ENCODE assay signal across 20 cellular contexts in the genomic region with DNA sequence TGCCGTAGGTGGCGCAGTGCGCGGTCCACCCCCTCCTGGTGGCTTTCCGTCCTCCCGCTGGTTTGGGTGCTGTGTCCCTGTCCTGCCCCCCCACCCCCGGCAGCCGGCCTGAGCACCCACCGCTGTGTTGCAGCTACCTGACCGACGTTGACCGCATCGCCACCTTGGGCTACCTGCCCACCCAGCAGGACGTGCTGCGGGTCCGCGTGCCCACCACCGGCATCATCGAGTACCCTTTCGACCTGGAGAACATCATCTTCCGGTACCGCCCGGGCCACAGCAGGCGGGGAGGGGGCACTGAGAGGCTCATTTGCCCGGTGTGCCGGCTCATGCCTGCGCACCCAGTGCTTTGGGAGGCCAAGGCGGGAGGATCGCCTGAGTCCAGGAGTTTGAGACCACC. TPM values are rescaled to one million over a fixed set of nuclear protein-coding genes. Genes with fewer than 3 reads are reported as not detected.
DNase-seq lines count a peak whose midpoint lies in the region; FAIRE-seq and TF ChIP-seq lines count a peak whose summit lies in the region.
"Had no signal": no experiment of that assay in that cellular context is flagged by ENCODE, and none has a peak within 500 bp of the region (broad histone marks: within the 10 kb centered on the region; RNA-seq: fewer than 3 reads in every experiment).

No MANE protein-coding gene starts in this region.

- no peak overlapping the region for H2AFZ ChIP-seq in H1 (ENCODE audit: low read length)
- no peak overlapping the region for H2AFZ ChIP-seq in neuronal stem cell (ENCODE audit: low read length)

- H3K4me1 Mint-ChIP-seq in Calu3 (ENCODE audit: low read depth, unreplicated experiment) (no peaks in the 10 kb centered on the region), Caco-2 (ENCODE audit: low read depth, unreplicated experiment) (no peaks in the 10 kb centered on the region)

- H3K4me3 ChIP-seq in BE2C (ENCODE audit: low read depth, low read length) (no peak overlapping the region), BLaER1 (no peak overlapping the region), H1 (ENCODE audit: extremely low read depth in 1 of 4, insufficient read depth in 2 of 4, low read depth in 3 of 4, low read length in 4 of 4) (no peak overlapping the region), neuronal stem cell (ENCODE audit: low read length in 2 of 2) (no peak overlapping the region), Caco-2 (ENCODE audit: low read depth, low read length) (no peak overlapping the region)

- FAIRE-seq in H1 (lab: Jason Lieb, UNC), result no peak
- FAIRE-seq: D721Med, GM12891, GM18507 had no signal

- peak overlapping the region; percentile 100 for H3K4me2 ChIP-seq in BLaER1
- H3K4me2 ChIP-seq in H1 (ENCODE audit: insufficient read depth in 1 of 2, low read depth in 2 of 2, low read length in 2 of 2), result no peak overlapping the region
- no peak overlapping the region for H3K4me2 ChIP-seq in neuronal stem cell (ENCODE audit: insufficient read depth, low read length, poor library complexity, severe bottlenecking)

- H2BK12ac ChIP-seq in H1 (ENCODE audit: low read depth, low read length) (0 out of 2 replicates have a peak overlapping the region, but pooled peaks have one; percentile 50), neuronal stem cell (ENCODE audit: low read length) (peak overlapping the region; percentile 3)

- no peak overlapping the region for H3K56ac ChIP-seq in H1 (replicated peaks; ENCODE audit: insufficient read length, low read depth, low read length)

- no peak overlapping the region for H3K14ac ChIP-seq in H1 (ENCODE audit: insufficient read length)
- no peak overlapping the region for H3K14ac ChIP-seq in neuronal stem cell (ENCODE audit: low read length)

- H3K9me3 Mint-ChIP-seq in Calu3 (ENCODE audit: low read depth, unreplicated experiment) (no peaks in the 10 kb centered on the region), Caco-2 (ENCODE audit: unreplicated experiment) (no peaks in the 10 kb centered on the region)
- H3K9me3 Mint-ChIP-seq: CD4-positive, alpha-beta memory T cell had no signal

- BruUV-seq in Calu3 (replicated peaks; lab: Mats Ljungman, UMichigan) (no TSS peak), Caco-2 (replicated peaks; lab: Mats Ljungman, UMichigan) (no TSS peak)

- DNase-seq in BE2C, result peak; percentile 6
- DNase-seq in H1 (ENCODE audit: low read depth in 1 of 2, low spot score in 2 of 2), result no peak
- DNase-seq in neuronal stem cell (ENCODE audit: low spot score), result no peak
- DNase-seq in NCI-H1417 treated with DMSO at 0.1 percent for 48 hours (lab: John Stamatoyannopoulos, UW), result no peak
- DNase-seq in Calu3, result no peak
- no peak for DNase-seq in Caco-2
- DNase-seq: C1 segment of cervical spinal cord; CD4-positive, alpha-beta memory T cell; COR-L47; DMS 273 treated with DMSO at 0.1 percent for 48 hours; DMS79; EL; GDM1; GOT3; HCEC 1CT had no signal

- H3K9ac ChIP-seq in BLaER1 (no peak overlapping the region), H1 (replicated peaks in 1 of 4; ENCODE audit: extremely low read depth in 1 of 4, low read depth in 3 of 4, low read length in 3 of 4) (no peak overlapping the region), neuronal stem cell (ENCODE audit: low read depth, low read length, poor library complexity) (no peak overlapping the region)

- H3K27ac ChIP-seq in BLaER1 (peak overlapping the region; percentile 87), H1 (ENCODE audit: low read depth, low read length) (no peak overlapping the region), neuronal stem cell (replicated peaks; ENCODE audit: low read length) (no peak overlapping the region)

- H3K9me3 ChIP-seq in BE2C, result no peaks in the 10 kb centered on the region
- H3K9me3 ChIP-seq in BLaER1, result no peaks in the 10 kb centered on the region
- no peaks in the 10 kb centered on the region for H3K9me3 ChIP-seq in H1 (ENCODE audit: insufficient read depth in 2 of 2, low read depth in 1 of 2, low read length in 1 of 2)
- no peaks in the 10 kb centered on the region for H3K9me3 ChIP-seq in neuronal stem cell (replicated peaks in 1 of 2; ENCODE audit: control insufficient read depth in 2 of 2, insufficient read depth in 1 of 2, low read depth in 1 of 2, low read length in 2 of 2)
- H3K9me3 ChIP-seq in Caco-2, result no peaks in the 10 kb centered on the region

- H2BK15ac ChIP-seq in H1 (ENCODE audit: low read length) (no peak overlapping the region), neuronal stem cell (ENCODE audit: low read length) (no peak overlapping the region)

- no peaks in the 10 kb centered on the region for H3K23me2 ChIP-seq in H1 (ENCODE audit: low read depth, low read length)

- TF ChIP-seq EP300 in H1 (IDR thresholded peaks at IDR 0.05; ENCODE audit: borderline replicate concordance in 1 of 2, low read depth in 2 of 2, low read length in 2 of 2), result no peak

- no peak overlapping the region for H2BK120ac ChIP-seq in H1 (replicated peaks; ENCODE audit: low read depth, low read length)
- no peak overlapping the region for H2BK120ac ChIP-seq in neuronal stem cell (ENCODE audit: low read depth, low read length)

- no peak for TF ChIP-seq POLR2A in H1 (IDR thresholded peaks at IDR 0.05; ENCODE audit: control extremely low read depth in 1 of 2, low read depth in 2 of 2, low read length in 2 of 2)

- no peaks in the 10 kb centered on the region for H3K27me3 Mint-ChIP-seq in Calu3 (ENCODE audit: unreplicated experiment)
- no peaks in the 10 kb centered on the region for H3K27me3 Mint-ChIP-seq in Caco-2 (ENCODE audit: insufficient read depth, unreplicated experiment)
- H3K27me3 Mint-ChIP-seq: CD4-positive, alpha-beta memory T cell had no signal

- H3K36me3 Mint-ChIP-seq in Calu3 (ENCODE audit: insufficient read depth, unreplicated experiment) (peaks cover 5% of the 10 kb centered on the region), Caco-2 (ENCODE audit: insufficient read depth, unreplicated experiment) (peaks cover 14% of the 10 kb centered on the region)
- H3K36me3 Mint-ChIP-seq: CD4-positive, alpha-beta memory T cell had no signal

- peaks cover 3% of the 10 kb centered on the region; the same call in 1 of the 2 replicates for H3K79me1 ChIP-seq in H1 (ENCODE audit: low read depth, low read length)
- H3K79me1 ChIP-seq in neuronal stem cell (ENCODE audit: low read depth, low read length), result peaks cover 20% of the 10 kb centered on the region

- CTCF ChIA-PET in H1 (lab: Charles Lee; ENCODE audit: partially characterized antibody), result interaction anchor here (0.5 to 6.4 kb wide), 5 partner anchors 11 to 155 kb away, joined by 4 to 41 read pairs (median 23); no protein-coding TSS in a partner anchor
- CTCF ChIA-PET in Calu3 (lab: Charles Lee), result no interaction called here
- CTCF ChIA-PET in Caco-2 (lab: Charles Lee), result no interaction called here

- no peak for TF ChIP-seq CTCF in BE2C (IDR thresholded peaks at IDR 0.05; ENCODE audit: low read depth, low read length)
- no peak for TF ChIP-seq CTCF in H1 (IDR thresholded peaks at IDR 0.05; ENCODE audit: control extremely low read depth in 1 of 3, insufficient read depth in 1 of 3, low read depth in 1 of 3, low read length in 3 of 3)
- TF ChIP-seq CTCF in Calu3 (IDR thresholded peaks at IDR 0.05; ENCODE audit: unreplicated experiment), result no peak
- TF ChIP-seq CTCF in Caco-2 (IDR thresholded peaks at IDR 0.05; ENCODE audit: insufficient read depth in 1 of 2, low read depth in 1 of 2, low read length in 1 of 2, severe bottlenecking in 1 of 2, unreplicated experiment in 1 of 2), result no peak

- no peak overlapping the region for H3K4me3 Mint-ChIP-seq in Calu3 (ENCODE audit: low read depth, unreplicated experiment)
- H3K4me3 Mint-ChIP-seq in Caco-2 (ENCODE audit: unreplicated experiment), result no peak overlapping the region
- H3K4me3 Mint-ChIP-seq: CD4-positive, alpha-beta memory T cell had no signal

- H3K23ac ChIP-seq in H1 (ENCODE audit: insufficient read length), result no peak overlapping the region
- H3K23ac ChIP-seq in neuronal stem cell (ENCODE audit: low read depth, low read length, poor library complexity), result peak overlapping the region; percentile 65

- H3K79me2 ChIP-seq in H1 (ENCODE audit: control insufficient read depth in 1 of 2, insufficient read depth in 2 of 2, low read length in 2 of 2), result peaks cover 0 to under 1% of the 10 kb centered on the region in 2 experiments; a peak in 1 of 4 replicates

- H3K4me1 ChIP-seq in BE2C (no peaks in the 10 kb centered on the region), BLaER1 (peaks cover 98% of the 10 kb centered on the region), H1 (replicated peaks in 1 of 4; ENCODE audit: control insufficient read depth in 3 of 4, insufficient read depth in 4 of 4, low read length in 3 of 4) (peaks cover 0 to 14% (median 6%) of the 10 kb centered on the region in 4 experiments; a peak in 3 of 7 replicates), neuronal stem cell (ENCODE audit: control insufficient read depth in 2 of 2, insufficient read depth in 1 of 2, low read depth in 1 of 2, low read length in 2 of 2) (peaks cover 0 to 8% of the 10 kb centered on the region in 2 donors), Caco-2 (no peaks in the 10 kb centered on the region)

- POLR2A ChIA-PET in H1 (lab: Charles Lee; ENCODE audit: partially characterized antibody), result no interaction called here
- POLR2A ChIA-PET in Caco-2 (lab: Charles Lee), result no interaction called here

- H2AK5ac ChIP-seq in H1 (ENCODE audit: low read depth, low read length) (0 out of 2 replicates have a peak overlapping the region, but pooled peaks have one; percentile 24), neuronal stem cell (ENCODE audit: low read depth, low read length) (no peak overlapping the region)

- H3K27ac Mint-ChIP-seq in Calu3 (ENCODE audit: unreplicated experiment) (no peak overlapping the region), Caco-2 (ENCODE audit: unreplicated experiment) (no peak overlapping the region)
- H3K27ac Mint-ChIP-seq: CD4-positive, alpha-beta memory T cell had no signal

- H2BK20ac ChIP-seq in H1 (ENCODE audit: low read length), result no peak overlapping the region

- no peak for TF ChIP-seq RAD21 in H1 (IDR thresholded peaks at IDR 0.05 in 1 of 2, conservative IDR thresholded peaks at IDR 0.05 in 1 of 2; ENCODE audit: low read depth in 2 of 2, low read length in 2 of 2)

- intact Hi-C loops in Calu3 (cut with micrococcal nuclease; ENCODE audit: unreplicated experiment), result no loop called here
- intact Hi-C loops in Caco-2 (cut with micrococcal nuclease; ENCODE audit: unreplicated experiment), result no loop called here

- H4K91ac ChIP-seq in H1 (replicated peaks; ENCODE audit: insufficient read length, low read length), result no peak overlapping the region
- H4K91ac ChIP-seq in neuronal stem cell (ENCODE audit: low read depth, low read length, poor library complexity), result no peak overlapping the region

- peaks cover 17% of the 10 kb centered on the region for H4K20me1 ChIP-seq in BLaER1
- H4K20me1 ChIP-seq in H1 (replicated peaks in 1 of 2; ENCODE audit: control insufficient read depth in 1 of 2, insufficient read depth in 2 of 2, low read length in 2 of 2), result peaks cover 1 to 5% of the 10 kb centered on the region in 2 experiments

- 93% methylated on average over 18 of the region's 29 CpGs; no CpG with 5 or more reads in 1 of the 2 experiments for WGBS in H1 (ENCODE audit: extremely low coverage in 1 of 2, insufficient coverage in 1 of 2, insufficient read length in 1 of 2, insufficient replicate concordance in 2 of 2, low coverage in 1 of 2, low lambda C conversion rate in 2 of 2, missing lambda C conversion rate in 1 of 2), 2 experiments
- WGBS in neuronal stem cell (ENCODE audit: extremely low coverage in 2 of 2, insufficient read length in 2 of 2, insufficient replicate concordance in 1 of 2), 2 donors, result no CpG with 5 or more reads among the region's 29 CpGs

- H3K36me3 ChIP-seq in BE2C, result peaks cover 14% of the 10 kb centered on the region; the same call in 1 of the 2 replicates
- peaks cover 47% of the 10 kb centered on the region for H3K36me3 ChIP-seq in BLaER1
- H3K36me3 ChIP-seq in H1 (ENCODE audit: control insufficient read depth in 2 of 4, insufficient read depth in 4 of 4, low read length in 3 of 4), result no peaks in the 10 kb centered on the region
- peaks cover 3 to 14% of the 10 kb centered on the region in 2 donors for H3K36me3 ChIP-seq in neuronal stem cell (replicated peaks in 1 of 2; ENCODE audit: control insufficient read depth in 2 of 2, insufficient read depth in 2 of 2, low read length in 2 of 2)
- H3K36me3 ChIP-seq in Caco-2 (ENCODE audit: control insufficient read depth, insufficient read depth, low read length), result no peaks in the 10 kb centered on the region; the same call in none of the 2 replicates

- H4K5ac ChIP-seq in H1 (ENCODE audit: insufficient read length, low read depth, low read length), result no peak overlapping the region

- no peaks in the 10 kb centered on the region for H3K27me3 ChIP-seq in BE2C
- no peaks in the 10 kb centered on the region for H3K27me3 ChIP-seq in BLaER1
- peaks cover 0 to 2% (median 0%) of the 10 kb centered on the region in 4 experiments; a peak in 1 of 7 replicates for H3K27me3 ChIP-seq in H1 (replicated peaks in 1 of 4; ENCODE audit: control insufficient read depth in 3 of 4, extremely low read depth in 1 of 4, insufficient read depth in 3 of 4, low read length in 3 of 4)
- no peaks in the 10 kb centered on the region for H3K27me3 ChIP-seq in neuronal stem cell (ENCODE audit: control insufficient read depth in 3 of 3, insufficient read depth in 3 of 3, low read depth in 1 of 3, low read length in 3 of 3)
- no peaks in the 10 kb centered on the region for H3K27me3 ChIP-seq in Caco-2 (replicated peaks; ENCODE audit: control insufficient read depth, insufficient read depth, low read length)

- H3K4ac ChIP-seq in H1 (replicated peaks; ENCODE audit: insufficient read length, low read depth, low read length), result no peak overlapping the region
- no peak overlapping the region for H3K4ac ChIP-seq in neuronal stem cell (ENCODE audit: low read length)

- H2BK5ac ChIP-seq in H1 (ENCODE audit: low read depth, low read length) (0 out of 2 replicates have a peak overlapping the region, but pooled peaks have one; percentile 44), neuronal stem cell (ENCODE audit: low read length) (peak overlapping the region; percentile 39)

- H4K8ac ChIP-seq in H1 (ENCODE audit: extremely low read depth, insufficient read depth, low read length), result no peak overlapping the region
- no peak overlapping the region for H4K8ac ChIP-seq in neuronal stem cell (ENCODE audit: low read depth, low read length)

- no peak overlapping the region for H3K18ac ChIP-seq in H1 (ENCODE audit: extremely low read depth, low read length)
- no peak overlapping the region for H3K18ac ChIP-seq in neuronal stem cell (ENCODE audit: low read length)

RNA-seq across cellular contexts. Expression of gene GNA11, which starts 20.6 kb away (rescaled TPM):
- 180 TPM for polyA plus RNA-seq in BE2C (2012; ENCODE audit: insufficient read depth, insufficient read length, low read depth)
- total RNA-seq in H1 (2021; fragmentation: NEBNext Ultra II Directional; extraction: Animal tissue kit (Norgen Biotek cat#: 25700)), result 19.9 and 21.1 TPM in 2 replicates
- polyA plus RNA-seq in H1 (2011; rRNA removed), result 6.2 and 13.6 TPM in 2 replicates
- 10.8 TPM for polyA plus RNA-seq in H1 (2011; cell fraction: cytosol; rRNA removed)
- 19.0 TPM for polyA plus RNA-seq in H1 (2011; cell fraction: nucleus; rRNA removed)
- polyA plus RNA-seq in H1 (2012, experiment 1 of 2), result 13.5 to 20.6 TPM (median 17.0 TPM) in 4 replicates
- polyA plus RNA-seq in H1 (2012, experiment 2 of 2), result 13.5 TPM
- polyA plus RNA-seq in H1 (2013, experiment 1 of 2), result 18.3 TPM
- 17.5 TPM for polyA plus RNA-seq in H1 (2013, experiment 2 of 2)
- polyA minus RNA-seq in H1 (2011; rRNA and poly(A)+ RNA removed), result 4.9 and 7.8 TPM in 2 replicates
- polyA minus RNA-seq in H1 (2011; cell fraction: cytosol; rRNA and poly(A)+ RNA removed), result 10.4 TPM
- polyA minus RNA-seq in H1 (2011; cell fraction: nucleus; rRNA and poly(A)+ RNA removed), result 6.6 TPM
- polyA plus RNA-seq in neuronal stem cell (2013, experiment 1 of 2), result 19.2 TPM
- 20.0 TPM for polyA plus RNA-seq in neuronal stem cell (2013, experiment 2 of 2)
- total RNA-seq in Calu3 (2022), result 37.7 and 41.4 TPM in 2 replicates
- total RNA-seq in Caco-2 (2022), result 50.0 and 50.7 TPM in 2 replicates

RNA-seq across cellular contexts. Expression of gene GNA15, which starts 21.0 kb away (rescaled TPM):
- polyA plus RNA-seq in BE2C (2012; ENCODE audit: insufficient read depth, insufficient read length, low read depth), result 1.9 TPM
- total RNA-seq in H1 (2021; fragmentation: NEBNext Ultra II Directional; extraction: Animal tissue kit (Norgen Biotek cat#: 25700)), result 0.25 and 0.26 TPM in 2 replicates
- polyA plus RNA-seq in H1 (2011; rRNA removed), result 0.36 and 0.45 TPM in 2 replicates
- polyA plus RNA-seq in H1 (2011; cell fraction: cytosol; rRNA removed), result 0.61 TPM
- 0.16 TPM for polyA plus RNA-seq in H1 (2011; cell fraction: nucleus; rRNA removed)
- polyA plus RNA-seq in H1 (2012, experiment 1 of 2), result 0.13 to 0.46 TPM (median 0.29 TPM) in 3 of 4 replicates, not detected in the other
- 0.14 TPM for polyA plus RNA-seq in H1 (2012, experiment 2 of 2)
- 0.36 TPM for polyA plus RNA-seq in H1 (2013, experiment 1 of 2)
- polyA plus RNA-seq in H1 (2013, experiment 2 of 2), result 0.40 TPM
- polyA minus RNA-seq in H1 (2011; rRNA and poly(A)+ RNA removed), result 0.07 and 0.13 TPM in 2 replicates
- not detected for polyA minus RNA-seq in H1 (2011; cell fraction: cytosol; rRNA and poly(A)+ RNA removed)
- polyA minus RNA-seq in H1 (2011; cell fraction: nucleus; rRNA and poly(A)+ RNA removed), result not detected
- 0.01 TPM for polyA plus RNA-seq in neuronal stem cell (2013, experiment 1 of 2)
- not detected for polyA plus RNA-seq in neuronal stem cell (2013, experiment 2 of 2)
- total RNA-seq in Calu3 (2022) (5.9 and 6.5 TPM in 2 replicates), Caco-2 (2022) (not detected in 2 replicates)
- total RNA-seq: H7 had no signal

RNA-seq across cellular contexts. Expression of gene TLE5, which starts 52.5 kb away (rescaled TPM):
- 1,091 TPM for polyA plus RNA-seq in BE2C (2012; ENCODE audit: insufficient read depth, insufficient read length, low read depth)
- 187 and 197 TPM in 2 replicates for total RNA-seq in H1 (2021; fragmentation: NEBNext Ultra II Directional; extraction: Animal tissue kit (Norgen Biotek cat#: 25700))
- 285 and 392 TPM in 2 replicates for polyA plus RNA-seq in H1 (2011; rRNA removed)
- polyA plus RNA-seq in H1 (2011; cell fraction: cytosol; rRNA removed), result 228 TPM
- 492 TPM for polyA plus RNA-seq in H1 (2011; cell fraction: nucleus; rRNA removed)
- 186 to 340 TPM (median 248 TPM) in 4 replicates for polyA plus RNA-seq in H1 (2012, experiment 1 of 2)
- polyA plus RNA-seq in H1 (2012, experiment 2 of 2), result 326 TPM
- 164 TPM for polyA plus RNA-seq in H1 (2013, experiment 1 of 2)
- polyA plus RNA-seq in H1 (2013, experiment 2 of 2), result 162 TPM
- 155 and 179 TPM in 2 replicates for polyA minus RNA-seq in H1 (2011; rRNA and poly(A)+ RNA removed)
- 203 TPM for polyA minus RNA-seq in H1 (2011; cell fraction: cytosol; rRNA and poly(A)+ RNA removed)
- polyA minus RNA-seq in H1 (2011; cell fraction: nucleus; rRNA and poly(A)+ RNA removed), result 91.6 TPM
- polyA plus RNA-seq in neuronal stem cell (2013, experiment 1 of 2), result 162 TPM
- 164 TPM for polyA plus RNA-seq in neuronal stem cell (2013, experiment 2 of 2)
- total RNA-seq in Calu3 (2022) (170 and 179 TPM in 2 replicates), Caco-2 (2022) (132 and 144 TPM in 2 replicates)
